8 cellular contexts compared by ENCODE assay signal in genomic region chr1:21335750-21336168, GRCh38. TPM values are rescaled to one million over a fixed set of nuclear protein-coding genes. Genes with fewer than 3 reads are reported as not detected.
DNase-seq lines count a peak whose midpoint lies in the region; ATAC-seq and TF ChIP-seq lines count a peak whose summit lies in the region.

No MANE protein-coding gene starts in this region.

- peak overlapping the region; percentile 96 for H3K27ac Mint-ChIP-seq in activated CD4-positive, alpha-beta T cell treated with anti-CD3 and anti-CD28 coated beads, Interleukin-2, amount 10 ng/mL, durations not matched to agents 24 days and 14 days

- no peaks in the 10 kb centered on the region for H3K9me3 Mint-ChIP-seq in activated CD4-positive, alpha-beta T cell treated with anti-CD3 and anti-CD28 coated beads, Interleukin-2, amount 10 ng/mL, durations not matched to agents 24 days and 14 days

- TF ChIP-seq CTCF in foreskin keratinocyte (conservative IDR thresholded peaks at IDR 0.05) (no peak), testis (IDR thresholded peaks at IDR 0.05) (no peak), GM13977 (IDR thresholded peaks at IDR 0.05; ENCODE audit: extremely low read depth, insufficient read depth, missing control alignments) (no peak)

- ATAC-seq in foreskin keratinocyte = peak; percentile 79

- in situ Hi-C loops in GM13977 (cut with MboI; ENCODE audit: low pct_unique_long_range_greater_than_20kb, low sequenced_read_pairs, unreplicated experiment) = no loop called here

- no peak overlapping the region for H3K4me3 ChIP-seq in testis

- H3K4me1 ChIP-seq in foreskin keratinocyte = peaks cover 11% of the 10 kb centered on the region
- peaks cover 85% of the 10 kb centered on the region for H3K4me1 ChIP-seq in testis

- H3K27ac ChIP-seq in foreskin keratinocyte (no peak overlapping the region), testis (peak overlapping the region; percentile 39 to 84)

- H3K9me3 ChIP-seq in testis = no peaks in the 10 kb centered on the region

- no peak for DNase-seq in activated CD4-positive, alpha-beta T cell treated with anti-CD3 and anti-CD28 coated beads, Interleukin-2, amount 10 ng/mL, durations not matched to agents 24 days and 14 days
- DNase-seq in activated CD4-positive, alpha-beta T cell treated with anti-CD3 and anti-CD28 coated beads for 48 hours = no peak
- DNase-seq in RPMI8226 = peak; percentile 90
- peak; percentile 54 to 90 for DNase-seq in foreskin keratinocyte
- no peak for DNase-seq in testis
- DNase-seq in GM13977 (ENCODE audit: low spot score) = no peak
- DNase-seq in NCI-H82 treated with DMSO at 0.1 percent for 48 hours (lab: John Stamatoyannopoulos, UW; ENCODE audit: unreplicated experiment) = no peak
- DNase-seq in activated CD4-positive, alpha-beta T cell treated with anti-CD3 and anti-CD28 coated beads for 4 hours = no peak

- peak overlapping the region; percentile 80 for H3K4me3 Mint-ChIP-seq in activated CD4-positive, alpha-beta T cell treated with anti-CD3 and anti-CD28 coated beads, Interleukin-2, amount 10 ng/mL, durations not matched to agents 24 days and 14 days

- H3K27me3 Mint-ChIP-seq in activated CD4-positive, alpha-beta T cell treated with anti-CD3 and anti-CD28 coated beads, Interleukin-2, amount 10 ng/mL, durations not matched to agents 24 days and 14 days = no peaks in the 10 kb centered on the region

- H3K4me1 Mint-ChIP-seq in activated CD4-positive, alpha-beta T cell treated with anti-CD3 and anti-CD28 coated beads, Interleukin-2, amount 10 ng/mL, durations not matched to agents 24 days and 14 days = peaks cover 79% of the 10 kb centered on the region

- intact Hi-C loops in activated CD4-positive, alpha-beta T cell treated with anti-CD3 and anti-CD28 coated beads, Interleukin-2, amount 10 ng/mL, durations not matched to agents 24 days and 14 days (cut with micrococcal nuclease) = loop anchor here (2.0 kb wide), 2 partner anchors 41 to 81 kb away; no protein-coding TSS in a partner anchor
- intact Hi-C loops in testis (cut with DNase I; ENCODE audit: low total_unique reads) = no loop called here

- no peak for TF ChIP-seq POLR2A in testis (IDR thresholded peaks at IDR 0.05)

- H3K27me3 ChIP-seq in foreskin keratinocyte (no peaks in the 10 kb centered on the region), testis (no peaks in the 10 kb centered on the region)

- WGBS in testis, 2 donors = 27 to 62% methylated on average over 3 of the region's 3 CpGs

- H3K36me3 Mint-ChIP-seq in activated CD4-positive, alpha-beta T cell treated with anti-CD3 and anti-CD28 coated beads, Interleukin-2, amount 10 ng/mL, durations not matched to agents 24 days and 14 days (ENCODE audit: low read depth) = peaks cover 26% of the 10 kb centered on the region

- H3K36me3 ChIP-seq in testis (ENCODE audit: low read depth, missing control alignments) = no peaks in the 10 kb centered on the region

RNA-seq across cellular contexts. Expression of gene ECE1, which starts 45.5 kb away (rescaled TPM):
- 133 and 134 TPM in 2 replicates for total RNA-seq in activated CD4-positive, alpha-beta T cell treated with anti-CD3 and anti-CD28 coated beads, Interleukin-2, amount 10 ng/mL, durations not matched to agents 24 days and 14 days
- total RNA-seq in foreskin keratinocyte = 51.1 and 63.5 TPM in 2 replicates
- 28.0 and 34.0 TPM in 2 replicates for polyA plus RNA-seq in foreskin keratinocyte
- total RNA-seq in testis = 100 to 1,000 TPM in 1 of 2 donors, 10 to 100 TPM in 1; 96.4 to 101 TPM
- polyA plus RNA-seq in testis (ENCODE audit: insufficient read depth, low read depth, low replicate concordance) = 66.1 TPM

Comparison
In these comparisons a context has a peak if more than half of its experiments do, and no peak if none do; other contexts are left out.
1. DNase-seq: peak in RPMI8226 (single experiment) and foreskin keratinocyte (2 of 2); none in activated CD4-positive, alpha-beta T cell treated with anti-CD3 and anti-CD28 coated beads, Interleukin-2, amount 10 ng/mL, durations not matched to agents 24 days and 14 days (single experiment), activated CD4-positive, alpha-beta T cell treated with anti-CD3 and anti-CD28 coated beads for 48 hours (single experiment), testis (single experiment), GM13977 (single experiment), NCI-H82 treated with DMSO at 0.1 percent for 48 hours (single experiment) and activated CD4-positive, alpha-beta T cell treated with anti-CD3 and anti-CD28 coated beads for 4 hours (0 of 2).